27 cellular contexts compared by ENCODE assay signal in the genomic region with DNA sequence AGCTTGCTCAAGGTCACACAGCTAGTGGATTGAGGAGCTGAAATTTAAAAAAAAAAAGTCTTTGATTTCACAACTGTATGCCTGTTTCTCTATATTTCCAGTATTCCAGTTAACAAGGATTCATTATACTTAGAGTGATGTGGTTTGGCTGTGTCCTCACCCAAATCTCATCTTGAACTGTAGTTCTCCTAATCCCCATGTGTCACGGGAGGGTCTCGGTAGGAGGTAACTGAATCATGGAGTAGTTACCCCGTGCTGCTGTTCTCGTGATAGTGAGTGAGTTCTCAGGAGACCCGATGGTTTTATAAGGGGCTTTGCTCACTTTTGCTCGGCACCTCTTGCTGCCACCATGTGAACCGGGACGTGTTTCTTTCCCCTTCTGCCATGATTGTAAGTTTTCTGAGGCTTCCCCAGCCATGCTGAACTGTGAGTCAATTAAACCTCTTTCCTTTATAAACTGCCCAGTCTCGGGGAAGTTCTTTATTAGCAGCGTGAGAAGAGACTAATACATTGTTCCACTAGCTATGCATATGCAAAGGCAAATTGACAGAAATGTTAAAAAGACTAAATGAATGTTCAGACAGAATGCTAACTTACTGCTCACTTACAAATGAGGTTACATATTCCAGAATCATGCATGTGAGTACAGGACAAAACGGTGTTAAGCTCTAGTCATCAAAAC.
A peak's percentile ranks its signal among the peaks of the same experiment; 100 is the strongest.
DNase-seq lines count a peak whose midpoint lies in the region; ATAC-seq, FAIRE-seq and TF ChIP-seq lines count a peak whose summit lies in the region.
"Had no signal": no experiment of that assay in that cellular context is flagged by ENCODE, and none has a peak within 500 bp of the region (broad histone marks: within the 10 kb centered on the region; RNA-seq: fewer than 3 reads in every experiment).

No MANE protein-coding gene starts in this region.

- TF ChIP-seq POLR2A in GM12892 (IDR thresholded peaks at IDR 0.05; ENCODE audit: low read depth, low read length) = no peak

- H3K9me3 ChIP-seq in RWPE2 (ENCODE audit: severe bottlenecking) = no peaks in the 10 kb centered on the region
- H3K9me3 ChIP-seq: BLaER1, body of pancreas, left lung, thoracic aorta had no signal

- peaks cover 7% of the 10 kb centered on the region for H3K36me3 Mint-ChIP-seq in osteocyte (ENCODE audit: unreplicated experiment)
- H3K36me3 Mint-ChIP-seq in natural killer cell = no peaks in the 10 kb centered on the region
- H3K36me3 Mint-ChIP-seq: activated CD4-positive, alpha-beta memory T cell treated with anti-CD3 and anti-CD28 coated beads for 36 hours; IgD-negative memory B cell had no signal

- no peaks in the 10 kb centered on the region for H3K27me3 ChIP-seq in RWPE2 (ENCODE audit: insufficient read depth, poor library complexity, severe bottlenecking)
- H3K27me3 ChIP-seq: BLaER1, body of pancreas, left lung had no signal

- DNase-seq in GM12892 (ENCODE audit: insufficient read length) = no peak
- DNase-seq in RWPE2 (ENCODE audit: low spot score) = no peak
- no peak for DNase-seq in epithelial cell of prostate (ENCODE audit: low read depth, low spot score)
- DNase-seq in osteocyte (ENCODE audit: extremely low spot score, unreplicated experiment) = no peak
- DNase-seq in natural killer cell = no peak
- no peak for DNase-seq in SW 1271 (lab: John Stamatoyannopoulos, UW)
- DNase-seq: activated CD4-positive, alpha-beta memory T cell treated with anti-CD3 and anti-CD28 coated beads for 36 hours; activated CD4-positive, alpha-beta T cell treated with anti-CD3 and anti-CD28 coated beads for 1 hour; activated T-cell treated with anti-CD3 and anti-CD28 coated beads, Interleukin-2, amount 50 U/mL, for 72 hours; body of pancreas; DMS153; left lung; mesenchymal stem cell; NCI-H1048; NCI-H1694; NCI-H446 treated with DMSO at 0.1 percent for 48 hours; right cardiac atrium; stimulated activated CD4-positive, alpha-beta T cell treated with anti-CD3 and anti-CD28 coated beads, Interleukin-12 subunit alpha, Interleukin-12 subunit beta, amount 100 ng/mL, for 4 hours; stimulated activated CD4-positive, alpha-beta T cell treated with anti-CD3 and anti-CD28 coated beads, Interleukin-2, amount 100 ng/mL, for 48 hours; stimulated activated naive CD8-positive, alpha-beta T cell treated with anti-CD3 and anti-CD28 coated beads, Interleukin-15, amount 100 ng/mL, for 72 hours had no signal

- H3K4me1 ChIP-seq in RWPE2 (ENCODE audit: insufficient read depth, poor library complexity, severe bottlenecking) = peaks cover 18% of the 10 kb centered on the region
- H3K4me1 ChIP-seq: BLaER1, body of pancreas, left lung had no signal

- H3K4me1 Mint-ChIP-seq in osteocyte (ENCODE audit: unreplicated experiment) (peaks cover 19% of the 10 kb centered on the region), natural killer cell (no peaks in the 10 kb centered on the region)
- H3K4me1 Mint-ChIP-seq: IgD-negative memory B cell; stimulated activated naive CD8-positive, alpha-beta T cell treated with anti-CD3 and anti-CD28 coated beads, Interleukin-15, amount 100 ng/mL, for 72 hours had no signal

- ATAC-seq in RWPE2 (ENCODE audit: low read depth) (no peak), natural killer cell (no peak), HG02678 (IDR thresholded peaks at IDR 0.05; ENCODE audit: unreplicated experiment) (no peak)
- ATAC-seq: activated T-cell treated with anti-CD3 and anti-CD28 coated beads, Interleukin-2, amount 50 U/mL, for 72 hours; body of pancreas; right cardiac atrium; stimulated activated naive CD8-positive, alpha-beta T cell treated with anti-CD3 and anti-CD28 coated beads, Interleukin-15, amount 100 ng/mL, for 72 hours had no signal

- intact Hi-C loops in natural killer cell (cut with micrococcal nuclease) = no loop called here

- H3K9me3 Mint-ChIP-seq in osteocyte (ENCODE audit: unreplicated experiment) (no peaks in the 10 kb centered on the region), natural killer cell (peaks cover 2% of the 10 kb centered on the region in 2 donors)
- H3K9me3 Mint-ChIP-seq: stimulated activated naive CD8-positive, alpha-beta T cell treated with anti-CD3 and anti-CD28 coated beads, Interleukin-15, amount 100 ng/mL, for 72 hours had no signal

- H3K27ac Mint-ChIP-seq in osteocyte (ENCODE audit: unreplicated experiment) (peak overlapping the region; percentile 63), natural killer cell (no peak overlapping the region)
- H3K27ac Mint-ChIP-seq: activated CD4-positive, alpha-beta memory T cell treated with anti-CD3 and anti-CD28 coated beads for 36 hours; activated T-cell treated with anti-CD3 and anti-CD28 coated beads, Interleukin-2, amount 50 U/mL, for 72 hours; IgD-negative memory B cell; stimulated activated naive CD8-positive, alpha-beta T cell treated with anti-CD3 and anti-CD28 coated beads, Interleukin-15, amount 100 ng/mL, for 72 hours had no signal

- no peaks in the 10 kb centered on the region for H3K36me3 ChIP-seq in RWPE2 (ENCODE audit: low read depth)
- H3K36me3 ChIP-seq: left lung, thoracic aorta had no signal

- TF ChIP-seq CTCF in RWPE2 (IDR thresholded peaks at IDR 0.05; ENCODE audit: poor library complexity, severe bottlenecking) (no peak), osteocyte (IDR thresholded peaks at IDR 0.05) (no peak), natural killer cell (IDR thresholded peaks at IDR 0.05) (no peak)

- H3K27me3 Mint-ChIP-seq in osteocyte (ENCODE audit: unreplicated experiment) (no peaks in the 10 kb centered on the region), natural killer cell (ENCODE audit: low read depth in 2 of 2) (no peaks in the 10 kb centered on the region)
- H3K27me3 Mint-ChIP-seq: activated CD4-positive, alpha-beta memory T cell treated with anti-CD3 and anti-CD28 coated beads for 36 hours; IgD-negative memory B cell; stimulated activated naive CD8-positive, alpha-beta T cell treated with anti-CD3 and anti-CD28 coated beads, Interleukin-15, amount 100 ng/mL, for 72 hours had no signal

- peak; percentile 54 for FAIRE-seq in GM12892 (lab: Jason Lieb, UNC)
- FAIRE-seq: islet of Langerhans had no signal

- H3K27ac ChIP-seq in RWPE2 (ENCODE audit: poor library complexity, severe bottlenecking) = peak overlapping the region; percentile 43
- peak overlapping the region; percentile 74 for H3K27ac ChIP-seq in epithelial cell of prostate
- H3K27ac ChIP-seq: BLaER1, body of pancreas, left lung, RWPE1, SK-N-MC, thoracic aorta had no signal

- no peak overlapping the region for H3K4me3 ChIP-seq in RWPE2 (ENCODE audit: severe bottlenecking)
- H3K4me3 ChIP-seq: BLaER1, body of pancreas, left lung, SK-N-MC, thoracic aorta had no signal

- H3K4me3 Mint-ChIP-seq in osteocyte (ENCODE audit: unreplicated experiment) (no peak overlapping the region), natural killer cell (no peak overlapping the region)
- H3K4me3 Mint-ChIP-seq: activated CD4-positive, alpha-beta memory T cell treated with anti-CD3 and anti-CD28 coated beads for 36 hours; activated T-cell treated with anti-CD3 and anti-CD28 coated beads, Interleukin-2, amount 50 U/mL, for 72 hours; IgD-negative memory B cell; stimulated activated naive CD8-positive, alpha-beta T cell treated with anti-CD3 and anti-CD28 coated beads, Interleukin-15, amount 100 ng/mL, for 72 hours had no signal
